Comparison of ENCODE assay signal across 8 cellular contexts in genomic region chr5:159099049-159099760, GRCh38. TPM values are rescaled to one million over a fixed set of nuclear protein-coding genes. Genes with fewer than 3 reads are reported as not detected.
DNase-seq lines count a peak whose midpoint lies in the region; ATAC-seq and TF ChIP-seq lines count a peak whose summit lies in the region.

No MANE protein-coding gene starts in this region.

- H3K4me3 ChIP-seq in AG10803 (ENCODE audit: low read length) (peak overlapping the region; percentile 93), IMR-90 (ENCODE audit: insufficient read depth, low read depth, low read length) (peak overlapping the region; percentile 97)

- no peaks in the 10 kb centered on the region for H3K9me3 Mint-ChIP-seq in T-helper 1 cell treated with Interleukin-12 subunit alpha and Interleukin-12 subunit beta and Interleukin-4 antibody, amounts not matched to agents 30 μg/mL and 1 μg/mL, for 36 hours

- peaks cover 95% of the 10 kb centered on the region for H3K27me3 Mint-ChIP-seq in T-helper 1 cell treated with Interleukin-12 subunit alpha and Interleukin-12 subunit beta and Interleukin-4 antibody, amounts not matched to agents 30 μg/mL and 1 μg/mL, for 36 hours (ENCODE audit: low read depth)

- no peak overlapping the region for H2AK9ac ChIP-seq in IMR-90 (replicated peaks; ENCODE audit: low read depth, low read length, poor library complexity)

- H2BK120ac ChIP-seq in IMR-90 (ENCODE audit: low read depth, low read length), result peak overlapping the region; percentile 35

- TF ChIP-seq CTCF in AG10803 (conservative IDR thresholded peaks at IDR 0.05; ENCODE audit: low read length), result no peak
- TF ChIP-seq CTCF in IMR-90 (conservative IDR thresholded peaks at IDR 0.05; ENCODE audit: low read depth, low read length), result no peak

- peak overlapping the region; percentile 74 for H3K23ac ChIP-seq in IMR-90 (ENCODE audit: low read depth, low read length)

- CTCF ChIA-PET in IMR-90 (lab: Yijun Ruan, JAX), result no interaction called here

- no peak overlapping the region for H4K5ac ChIP-seq in IMR-90 (ENCODE audit: low read depth, low read length)

- H3K9ac ChIP-seq in IMR-90 (ENCODE audit: low read depth, low read length), result peak overlapping the region; percentile 88

- no TSS peak for BruUV-seq in IMR-90 (replicated peaks; lab: Mats Ljungman, UMichigan)

- H3K79me1 ChIP-seq in IMR-90 (ENCODE audit: low read depth in 1 of 2, low read length in 2 of 2), result peaks cover 0 to 3% of the 10 kb centered on the region in 2 experiments; a peak in 1 of 4 replicates

- peak overlapping the region in 1 of 2 experiments; percentile 4; a peak in 1 of 4 replicates for H4K8ac ChIP-seq in IMR-90 (ENCODE audit: low read depth in 2 of 2, low read length in 2 of 2)

- no peak overlapping the region for H2AK5ac ChIP-seq in IMR-90 (ENCODE audit: low read depth, low read length)

- H3K56ac ChIP-seq in IMR-90 (ENCODE audit: extremely low read depth, insufficient read depth, low read length), result no peak overlapping the region; the same call in 1 of the 2 replicates

- 1% methylated on average over 15 of the region's 55 CpGs; no CpG with 5 or more reads in 1 of the 2 experiments for WGBS in IMR-90 (ENCODE audit: extremely low coverage in 2 of 2, insufficient read length in 1 of 2), 2 experiments

- dilution Hi-C loops in IMR-90 (cut with HindIII; ENCODE audit: low sequenced_read_pairs, unreplicated experiment), result no loop called here

- H2BK5ac ChIP-seq in IMR-90 (ENCODE audit: low read depth, low read length, poor library complexity, severe bottlenecking), result peak overlapping the region; percentile 64

- peak overlapping the region; percentile 50 for H3K4ac ChIP-seq in IMR-90 (ENCODE audit: low read depth, low read length)

- POLR2A ChIA-PET in IMR-90 (lab: Charles Lee; ENCODE audit: unreplicated experiment), result no interaction called here

- H2BK15ac ChIP-seq in IMR-90 (ENCODE audit: low read depth, low read length), result no peak overlapping the region

- no peak overlapping the region for H4K91ac ChIP-seq in IMR-90 (ENCODE audit: insufficient read depth, low read depth, low read length)

- ATAC-seq in GM18909 (IDR thresholded peaks at IDR 0.05; ENCODE audit: poor library complexity, unreplicated experiment), result peak; percentile 28
- ATAC-seq in IMR-90 (ENCODE audit: low read depth), result peak; percentile 45
- ATAC-seq in HG02610 (IDR thresholded peaks at IDR 0.05; ENCODE audit: unreplicated experiment), result no peak

- H3K36me3 Mint-ChIP-seq in T-helper 1 cell treated with Interleukin-12 subunit alpha and Interleukin-12 subunit beta and Interleukin-4 antibody, amounts not matched to agents 30 μg/mL and 1 μg/mL, for 36 hours (ENCODE audit: low read depth), result peaks cover 2% of the 10 kb centered on the region

- no peaks in the 10 kb centered on the region for H3K36me3 ChIP-seq in IMR-90 (ENCODE audit: control insufficient read depth, insufficient read depth, low read length)

- peaks cover 35% of the 10 kb centered on the region for H3K27me3 ChIP-seq in IMR-90 (ENCODE audit: control insufficient read depth, insufficient read depth, low read length)

- no peak for TF ChIP-seq POLR2A in IMR-90 (IDR thresholded peaks at IDR 0.05; ENCODE audit: low read depth, low read length)

- H3K9me1 ChIP-seq in IMR-90 (ENCODE audit: insufficient read depth, low read length), result no peaks in the 10 kb centered on the region

- H3K27ac Mint-ChIP-seq in T-helper 1 cell treated with Interleukin-12 subunit alpha and Interleukin-12 subunit beta and Interleukin-4 antibody, amounts not matched to agents 30 μg/mL and 1 μg/mL, for 36 hours, result peak overlapping the region; percentile 50

- H2AFZ ChIP-seq in IMR-90 (replicated peaks; ENCODE audit: low read length, poor library complexity), result peak overlapping the region; percentile 92

- no peaks in the 10 kb centered on the region for H4K20me1 ChIP-seq in IMR-90 (ENCODE audit: insufficient read depth, low read length)

- TF ChIP-seq RAD21 in IMR-90 (IDR thresholded peaks at IDR 0.05; ENCODE audit: low read length), result no peak

- in situ Hi-C loops in IMR-90 (cut with MboI; ENCODE audit: low sequenced_read_pairs), result no loop called here

- peaks cover 25% of the 10 kb centered on the region for H3K4me1 Mint-ChIP-seq in T-helper 1 cell treated with Interleukin-12 subunit alpha and Interleukin-12 subunit beta and Interleukin-4 antibody, amounts not matched to agents 30 μg/mL and 1 μg/mL, for 36 hours (ENCODE audit: low read depth)

- peak overlapping the region; percentile 80 for H3K27ac ChIP-seq in IMR-90 (ENCODE audit: insufficient read depth, low read length)

- no peaks in the 10 kb centered on the region for H3K9me3 ChIP-seq in IMR-90 (ENCODE audit: control insufficient read depth, insufficient read depth, low read length)

- DNase-seq in AG10803 (ENCODE audit: low read depth) (peak; percentile 59), IMR-90 (peak; percentile 63), kidney glomerular epithelial cell (lab: John Stamatoyannopoulos, UW) (peak; percentile 39)
- peak; percentile 43 for DNase-seq in central memory CD4-positive, alpha-beta T cell
- DNase-seq in stimulated activated CD8-positive, alpha-beta memory T cell treated with anti-CD3 and anti-CD28 coated beads, Interleukin-15, amount 100 ng/mL, for 48 hours (ENCODE audit: low read depth in 2 of 2), result peak; percentile 38 to 40

- H2BK20ac ChIP-seq in IMR-90 (ENCODE audit: low read depth, low read length), result no peak overlapping the region

- H3K18ac ChIP-seq in IMR-90 (ENCODE audit: low read depth, low read length), result peak overlapping the region; percentile 74; the same call in 1 of the 2 replicates

- intact Hi-C loops in IMR-90 (cut with micrococcal nuclease), result no loop called here

- 0 out of 2 replicates have a peak overlapping the region, but pooled peaks have one; percentile 33 for H3K14ac ChIP-seq in IMR-90 (replicated peaks; ENCODE audit: low read depth, low read length)

- H3K4me3 Mint-ChIP-seq in T-helper 1 cell treated with Interleukin-12 subunit alpha and Interleukin-12 subunit beta and Interleukin-4 antibody, amounts not matched to agents 30 μg/mL and 1 μg/mL, for 36 hours, result peak overlapping the region; percentile 89

- H3K4me2 ChIP-seq in IMR-90 (ENCODE audit: low read depth, low read length), result peak overlapping the region; percentile 99

- H3K4me1 ChIP-seq in IMR-90 (ENCODE audit: control insufficient read depth, insufficient read depth, low read length), result peaks cover 2% of the 10 kb centered on the region

TF ChIP-seq in IMR-90, 13 proteins besides CTCF, POLR2A, EP300 and RAD21:
- no peak for TF ChIP-seq MAFK (IDR thresholded peaks at IDR 0.05; ENCODE audit: low read depth, low read length)
- no peak for TF ChIP-seq CEBPB (IDR thresholded peaks at IDR 0.05; ENCODE audit: low read depth, low read length)
- TF ChIP-seq FOS (IDR thresholded peaks at IDR 0.05; ENCODE audit: low read depth, low read length), result no peak
- no peak for TF ChIP-seq MXI1 (IDR thresholded peaks at IDR 0.05; ENCODE audit: borderline replicate concordance, low read depth, low read length)
- TF ChIP-seq, protein P1, sequence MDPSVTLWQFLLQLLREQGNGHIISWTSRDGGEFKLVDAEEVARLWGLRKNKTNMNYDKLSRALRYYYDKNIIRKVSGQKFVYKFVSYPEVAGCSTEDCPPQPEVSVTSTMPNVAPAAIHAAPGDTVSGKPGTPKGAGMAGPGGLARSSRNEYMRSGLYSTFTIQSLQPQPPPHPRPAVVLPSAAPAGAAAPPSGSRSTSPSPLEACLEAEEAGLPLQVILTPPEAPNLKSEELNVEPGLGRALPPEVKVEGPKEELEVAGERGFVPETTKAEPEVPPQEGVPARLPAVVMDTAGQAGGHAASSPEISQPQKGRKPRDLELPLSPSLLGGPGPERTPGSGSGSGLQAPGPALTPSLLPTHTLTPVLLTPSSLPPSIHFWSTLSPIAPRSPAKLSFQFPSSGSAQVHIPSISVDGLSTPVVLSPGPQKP (IDR thresholded peaks at IDR 0.05; ENCODE audit: borderline replicate concordance, low read depth, low read length), result no peak
- no peak for TF ChIP-seq MAZ (IDR thresholded peaks at IDR 0.05; ENCODE audit: borderline replicate concordance, low read depth, low read length)
- TF ChIP-seq CHD1 (IDR thresholded peaks at IDR 0.05; ENCODE audit: low read depth, low read length), result no peak; the same call in 1 of the 2 replicates
- TF ChIP-seq BHLHE40 (IDR thresholded peaks at IDR 0.05; ENCODE audit: low read depth, low read length), result no peak

RNA-seq across cellular contexts. Expression of gene EBF1, which starts 0.5 kb away (rescaled TPM):
- total RNA-seq in IMR-90 (2012; rRNA removed), result 0.56 and 0.90 TPM in 2 replicates
- 0.89 and 1.1 TPM in 2 replicates for polyA plus RNA-seq in IMR-90 (2012; rRNA removed)
- 0.29 and 0.69 TPM in 2 replicates for polyA plus RNA-seq in IMR-90 (2012; cell fraction: cytosol; rRNA removed)
- polyA plus RNA-seq in IMR-90 (2012; cell fraction: nucleus; rRNA removed; ENCODE audit: low replicate concordance), result 1.7 TPM in 2 replicates
